Comparison of ENCODE assay signal across 1 cellular context in the genomic region with DNA sequence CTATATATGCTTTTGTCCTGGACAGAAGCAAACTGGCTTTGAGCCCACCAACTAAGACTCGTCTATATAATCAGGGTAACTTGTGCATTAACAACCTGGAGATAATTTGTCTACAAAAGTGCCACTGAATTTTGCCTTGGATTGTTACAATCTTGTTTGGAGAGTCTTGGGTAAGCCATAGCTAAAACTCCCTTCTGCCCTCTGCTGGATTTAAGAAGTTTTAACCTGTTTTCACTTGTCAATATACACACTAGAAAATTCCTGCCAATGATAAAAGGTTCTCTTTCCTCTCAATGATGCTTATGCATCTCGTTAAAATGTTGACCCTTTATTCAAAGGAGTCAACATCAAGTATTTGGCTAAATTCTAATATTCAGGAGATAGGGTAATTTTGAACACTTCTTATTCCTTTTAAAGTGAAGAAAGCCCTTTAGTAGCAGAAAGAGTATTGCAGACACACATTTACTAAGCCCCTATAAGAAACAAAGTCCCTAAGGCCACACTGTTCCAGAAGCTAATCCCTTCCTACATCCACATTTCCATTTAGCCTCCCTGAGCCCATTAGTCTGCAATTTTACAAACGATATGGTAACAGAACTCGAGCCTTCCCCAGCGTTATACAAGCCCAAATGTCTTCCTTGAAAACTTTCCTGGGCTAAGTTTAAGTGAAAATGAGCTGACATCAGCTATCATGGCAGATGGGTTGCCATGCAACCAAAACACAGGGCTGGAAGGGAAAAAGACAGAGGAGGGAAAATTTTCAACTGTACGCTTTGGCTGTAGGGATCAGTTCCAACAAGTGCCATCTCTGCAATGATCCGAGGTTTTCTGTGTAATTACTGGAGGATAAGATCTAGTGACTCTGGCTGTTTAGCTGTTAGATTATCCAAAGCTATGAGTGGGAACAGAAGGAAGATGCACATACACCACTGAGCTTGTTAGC.
TF ChIP-seq lines count a peak whose summit lies in the region.

No MANE protein-coding gene starts in this region.

TF ChIP-seq in H1, 55 proteins besides CTCF, POLR2A, EP300 and RAD21 (continued from another document):
- TF ChIP-seq KDM1A (IDR thresholded peaks at IDR 0.05; ENCODE audit: borderline replicate concordance, low read length) (no peak), KDM5A (IDR thresholded peaks at IDR 0.05; ENCODE audit: low read length) (no peak), HDAC6 (IDR thresholded peaks at IDR 0.05; ENCODE audit: low read depth, low read length) (no peak), RFX5 (IDR thresholded peaks at IDR 0.05; ENCODE audit: borderline replicate concordance, low read depth, low read length) (no peak)
